10 cellular contexts compared by ENCODE assay signal in the genomic region with DNA sequence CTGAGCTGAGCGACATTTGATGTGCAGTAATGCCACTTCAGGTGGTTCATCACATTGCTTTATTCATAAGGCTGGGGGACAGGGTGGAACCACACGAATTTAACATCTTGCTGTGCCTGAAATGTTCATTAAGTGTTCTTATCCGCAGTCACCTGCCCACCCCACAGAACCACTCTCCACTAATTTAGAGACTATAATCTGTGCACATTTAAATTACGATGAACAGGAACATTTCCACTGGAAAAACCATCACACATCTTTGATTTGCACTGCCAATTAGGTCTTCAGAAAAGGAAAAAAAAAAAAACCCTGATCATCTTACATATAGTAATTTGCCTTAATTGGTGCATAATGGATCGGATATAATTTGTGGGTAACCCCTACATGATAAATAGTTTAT. TPM values are rescaled to one million over a fixed set of nuclear protein-coding genes. Genes with fewer than 3 reads are reported as not detected.
A peak's percentile ranks its signal among the peaks of the same experiment; 100 is the strongest.
DNase-seq lines count a peak whose midpoint lies in the region; ATAC-seq and TF ChIP-seq lines count a peak whose summit lies in the region.
"Had no signal": no experiment of that assay in that cellular context is flagged by ENCODE, and none has a peak within 500 bp of the region (broad histone marks: within the 10 kb centered on the region; RNA-seq: fewer than 3 reads in every experiment).

No MANE protein-coding gene starts in this region.

- H3K27me3 Mint-ChIP-seq in activated CD4-positive, alpha-beta T cell treated with anti-CD3 and anti-CD28 coated beads for 36 hours = peaks cover 2% of the 10 kb centered on the region
- H3K27me3 Mint-ChIP-seq in IgD-negative memory B cell (no peaks in the 10 kb centered on the region), neural crest cell (ENCODE audit: low read depth) (peaks cover 7% of the 10 kb centered on the region)
- H3K27me3 Mint-ChIP-seq in activated naive CD8-positive, alpha-beta T cell treated with anti-CD3 and anti-CD28 coated beads, Interleukin-2, amount 10 ng/mL, durations not matched to agents 7 days and 5 days = peaks cover under 1% of the 10 kb centered on the region
- peaks cover 6% of the 10 kb centered on the region for H3K27me3 Mint-ChIP-seq in activated CD4-positive, alpha-beta memory T cell treated with anti-CD3 and anti-CD28 coated beads, Interleukin-2, amount 10 ng/mL, durations not matched to agents 7 days and 5 days

- CTCF ChIA-PET in activated CD4-positive, alpha-beta T cell treated with anti-CD3 and anti-CD28 coated beads for 36 hours (lab: Charles Lee) = interaction anchor here (0.7 to 1.2 kb wide), 2 partner anchors 12 to 25 kb away, joined by 3 read pairs; no protein-coding TSS in a partner anchor
- CTCF ChIA-PET in activated CD4-positive, alpha-beta memory T cell treated with anti-CD3 and anti-CD28 coated beads, Interleukin-2, amount 10 ng/mL, durations not matched to agents 7 days and 5 days (lab: Charles Lee) = no interaction called here

- H3K9me3 Mint-ChIP-seq in activated CD4-positive, alpha-beta T cell treated with anti-CD3 and anti-CD28 coated beads for 36 hours (ENCODE audit: low read depth) = no peaks in the 10 kb centered on the region
- H3K9me3 Mint-ChIP-seq in IgD-negative memory B cell = no peaks in the 10 kb centered on the region
- H3K9me3 Mint-ChIP-seq in activated naive CD8-positive, alpha-beta T cell treated with anti-CD3 and anti-CD28 coated beads, Interleukin-2, amount 10 ng/mL, durations not matched to agents 7 days and 5 days = no peaks in the 10 kb centered on the region
- H3K9me3 Mint-ChIP-seq in neural crest cell = no peaks in the 10 kb centered on the region
- no peaks in the 10 kb centered on the region for H3K9me3 Mint-ChIP-seq in activated CD4-positive, alpha-beta memory T cell treated with anti-CD3 and anti-CD28 coated beads, Interleukin-2, amount 10 ng/mL, durations not matched to agents 7 days and 5 days

- H3K27ac Mint-ChIP-seq in activated CD4-positive, alpha-beta T cell treated with anti-CD3 and anti-CD28 coated beads for 36 hours = no peak overlapping the region
- H3K27ac Mint-ChIP-seq in IgD-negative memory B cell (peak overlapping the region; percentile 76 to 88 (median 87)), neural crest cell (ENCODE audit: unreplicated experiment) (no peak overlapping the region)
- H3K27ac Mint-ChIP-seq in activated naive CD8-positive, alpha-beta T cell treated with anti-CD3 and anti-CD28 coated beads, Interleukin-2, amount 10 ng/mL, durations not matched to agents 7 days and 5 days = no peak overlapping the region
- H3K27ac Mint-ChIP-seq in activated CD4-positive, alpha-beta memory T cell treated with anti-CD3 and anti-CD28 coated beads, Interleukin-2, amount 10 ng/mL, durations not matched to agents 7 days and 5 days = no peak overlapping the region

- POLR2A ChIA-PET in activated CD4-positive, alpha-beta T cell treated with anti-CD3 and anti-CD28 coated beads for 36 hours (lab: Charles Lee) = interaction anchor here (0.6 to 2.1 kb wide), 3 partner anchors 56 to 753 kb away, joined by 3 to 9 read pairs (median 3); partner anchors contain the start of gene SP4
- POLR2A ChIA-PET in activated naive CD8-positive, alpha-beta T cell treated with anti-CD3 and anti-CD28 coated beads, Interleukin-2, amount 10 ng/mL, durations not matched to agents 7 days and 5 days (lab: Charles Lee) = no interaction called here
- POLR2A ChIA-PET in activated CD4-positive, alpha-beta memory T cell treated with anti-CD3 and anti-CD28 coated beads, Interleukin-2, amount 10 ng/mL, durations not matched to agents 7 days and 5 days (lab: Charles Lee) = interaction anchor here (1.6 kb wide), 1 partner anchor 36 kb away, joined by 3 read pairs; no protein-coding TSS in a partner anchor

- DNase-seq in activated CD4-positive, alpha-beta T cell treated with anti-CD3 and anti-CD28 coated beads for 36 hours = no peak
- no peak for DNase-seq in activated CD4-positive, alpha-beta T cell treated with anti-CD3 and anti-CD28 coated beads, Interleukin-2, amount 50 U/mL, for 1 hour
- no peak for DNase-seq in activated naive CD8-positive, alpha-beta T cell treated with anti-CD3 and anti-CD28 coated beads, Interleukin-2, amount 10 ng/mL, durations not matched to agents 7 days and 5 days
- DNase-seq in neural crest cell (ENCODE audit: low read depth, low spot score) (no peak), amygdala (lab: John Stamatoyannopoulos, UW) (no peak)
- DNase-seq in activated CD4-positive, alpha-beta memory T cell treated with anti-CD3 and anti-CD28 coated beads, Interleukin-2, amount 10 ng/mL, durations not matched to agents 7 days and 5 days = no peak
- DNase-seq: NCI-H510A, SK-N-SH had no signal

- TF ChIP-seq CTCF in neural crest cell (conservative IDR thresholded peaks at IDR 0.05) = no peak

- H3K36me3 Mint-ChIP-seq in activated CD4-positive, alpha-beta T cell treated with anti-CD3 and anti-CD28 coated beads for 36 hours (ENCODE audit: low read depth) = peaks cover 17% of the 10 kb centered on the region
- H3K36me3 Mint-ChIP-seq in IgD-negative memory B cell = no peaks in the 10 kb centered on the region
- H3K36me3 Mint-ChIP-seq in activated naive CD8-positive, alpha-beta T cell treated with anti-CD3 and anti-CD28 coated beads, Interleukin-2, amount 10 ng/mL, durations not matched to agents 7 days and 5 days = peaks cover 24% of the 10 kb centered on the region
- H3K36me3 Mint-ChIP-seq in neural crest cell (ENCODE audit: low read depth) = peaks cover 9% of the 10 kb centered on the region
- peaks cover 3% of the 10 kb centered on the region for H3K36me3 Mint-ChIP-seq in activated CD4-positive, alpha-beta memory T cell treated with anti-CD3 and anti-CD28 coated beads, Interleukin-2, amount 10 ng/mL, durations not matched to agents 7 days and 5 days (ENCODE audit: low read depth)

- H3K4me3 Mint-ChIP-seq in activated CD4-positive, alpha-beta T cell treated with anti-CD3 and anti-CD28 coated beads for 36 hours = peak overlapping the region; percentile 82
- H3K4me3 Mint-ChIP-seq in IgD-negative memory B cell (peak overlapping the region; percentile 1 to 71 (median 62)), neural crest cell (peak overlapping the region; percentile 95)
- H3K4me3 Mint-ChIP-seq in activated naive CD8-positive, alpha-beta T cell treated with anti-CD3 and anti-CD28 coated beads, Interleukin-2, amount 10 ng/mL, durations not matched to agents 7 days and 5 days = peak overlapping the region; percentile 33
- H3K4me3 Mint-ChIP-seq in activated CD4-positive, alpha-beta memory T cell treated with anti-CD3 and anti-CD28 coated beads, Interleukin-2, amount 10 ng/mL, durations not matched to agents 7 days and 5 days = no peak overlapping the region

- H3K4me1 Mint-ChIP-seq in activated CD4-positive, alpha-beta T cell treated with anti-CD3 and anti-CD28 coated beads for 36 hours = peaks cover 78% of the 10 kb centered on the region
- H3K4me1 Mint-ChIP-seq in IgD-negative memory B cell (peaks cover 61 to 73% (median 61%) of the 10 kb centered on the region in 3 donors), neural crest cell (peaks cover 52% of the 10 kb centered on the region)
- peaks cover 68% of the 10 kb centered on the region for H3K4me1 Mint-ChIP-seq in activated naive CD8-positive, alpha-beta T cell treated with anti-CD3 and anti-CD28 coated beads, Interleukin-2, amount 10 ng/mL, durations not matched to agents 7 days and 5 days
- peaks cover 81% of the 10 kb centered on the region for H3K4me1 Mint-ChIP-seq in activated CD4-positive, alpha-beta memory T cell treated with anti-CD3 and anti-CD28 coated beads, Interleukin-2, amount 10 ng/mL, durations not matched to agents 7 days and 5 days

- no peak for ATAC-seq in activated CD4-positive, alpha-beta T cell treated with anti-CD3 and anti-CD28 coated beads for 36 hours
- no peak for ATAC-seq in activated naive CD8-positive, alpha-beta T cell treated with anti-CD3 and anti-CD28 coated beads, Interleukin-2, amount 10 ng/mL, durations not matched to agents 7 days and 5 days (ENCODE audit: low read depth)
- ATAC-seq in GM21390 (IDR thresholded peaks at IDR 0.05; ENCODE audit: unreplicated experiment) = no peak

- intact Hi-C loops in activated CD4-positive, alpha-beta T cell treated with anti-CD3 and anti-CD28 coated beads for 36 hours (cut with DNase I, micrococcal nuclease) = no loop called here

RNA-seq across cellular contexts. Expression of gene CDCA7L, which starts 2.3 kb away (rescaled TPM):
- 10 to 100 TPM; 86.9 to 92.1 TPM for total RNA-seq in activated CD4-positive, alpha-beta T cell treated with anti-CD3 and anti-CD28 coated beads for 36 hours
- polyA plus RNA-seq in IgD-negative memory B cell = 128 TPM
- total RNA-seq in activated naive CD8-positive, alpha-beta T cell treated with anti-CD3 and anti-CD28 coated beads, Interleukin-2, amount 10 ng/mL, durations not matched to agents 7 days and 5 days = 10 to 100 TPM; 51.9 to 60.7 TPM
- 84.7 and 86.6 TPM in 2 replicates for total RNA-seq in neural crest cell
- 10 to 100 TPM; 38.8 to 48.2 TPM for total RNA-seq in activated CD4-positive, alpha-beta memory T cell treated with anti-CD3 and anti-CD28 coated beads, Interleukin-2, amount 10 ng/mL, durations not matched to agents 7 days and 5 days

Comparison
In these comparisons a context has a peak if more than half of its experiments do, and no peak if none do; other contexts are left out.
1. H3K27ac Mint-ChIP-seq: peak in IgD-negative memory B cell (3 of 3); none in activated CD4-positive, alpha-beta T cell treated with anti-CD3 and anti-CD28 coated beads for 36 hours (single experiment), activated naive CD8-positive, alpha-beta T cell treated with anti-CD3 and anti-CD28 coated beads, Interleukin-2, amount 10 ng/mL, durations not matched to agents 7 days and 5 days (single experiment), neural crest cell (single experiment) and activated CD4-positive, alpha-beta memory T cell treated with anti-CD3 and anti-CD28 coated beads, Interleukin-2, amount 10 ng/mL, durations not matched to agents 7 days and 5 days (single experiment).